Comparison of ENCODE assay signal across 17 cellular contexts in the genomic region with DNA sequence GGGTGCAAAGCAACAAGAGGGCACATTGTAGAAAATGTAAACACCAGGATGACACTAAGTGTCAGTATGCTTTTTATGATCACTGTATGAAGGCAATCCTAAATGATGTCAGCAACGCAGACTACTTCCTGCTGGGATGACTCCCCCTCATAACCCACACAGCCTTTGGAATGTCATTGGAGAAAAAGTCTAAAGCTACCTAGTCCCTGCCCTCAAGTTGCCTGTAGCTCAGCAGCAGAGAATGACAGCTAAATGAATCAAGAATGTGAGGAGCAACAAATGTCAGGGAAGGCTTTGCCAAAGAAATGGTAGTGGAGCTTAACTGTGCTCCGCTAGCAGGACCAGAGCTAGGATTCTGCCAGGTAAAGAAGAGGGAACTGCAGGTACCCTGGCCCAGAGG.
DNase-seq lines count a peak whose midpoint lies in the region; ATAC-seq and TF ChIP-seq lines count a peak whose summit lies in the region.
"Had no signal": no experiment of that assay in that cellular context is flagged by ENCODE, and none has a peak within 500 bp of the region (broad histone marks: within the 10 kb centered on the region; RNA-seq: fewer than 3 reads in every experiment).

No MANE protein-coding gene starts in this region.

- H3K4me1 ChIP-seq in psoas muscle (peaks cover 11% of the 10 kb centered on the region), left ventricle myocardium inferior (peaks cover 13% of the 10 kb centered on the region)

- intact Hi-C loops in psoas muscle (cut with DNase I) (no loop called here), left ventricle myocardium inferior (cut with micrococcal nuclease) (no loop called here)

- DNase-seq in ELR (ENCODE audit: low read depth) = peak; percentile 86
- peak; percentile 46 for DNase-seq in RPMI7951 (ENCODE audit: low read depth)
- DNase-seq in fibroblast of pulmonary artery (ENCODE audit: low read depth) = peak; percentile 77
- DNase-seq in psoas muscle = no peak
- DNase-seq in NK-92 (lab: John Stamatoyannopoulos, UW; ENCODE audit: unreplicated experiment) = no peak
- no peak for DNase-seq in NCI-H1417 treated with DMSO at 0.1 percent for 48 hours (lab: John Stamatoyannopoulos, UW)
- DNase-seq in left ventricle myocardium inferior = no peak
- no peak for DNase-seq in stimulated activated CD4-positive, alpha-beta T cell treated with anti-CD3 and anti-CD28 coated beads, Interleukin-2, amount 100 ng/mL, for 24 hours
- DNase-seq: DND-41; MG63; NCI-H1436; NCI-H2171 treated with DMSO at 0.1 percent for 48 hours; NCI-H526 treated with DMSO at 0.1 percent for 48 hours; Right ventricle myocardium superior; stimulated activated CD4-positive, alpha-beta T cell treated with anti-CD3 and anti-CD28 coated beads, Interleukin-4, amount 100 ng/mL, for 24 hours; stomach had no signal

- TF ChIP-seq CTCF in fibroblast of pulmonary artery (IDR thresholded peaks at IDR 0.05; ENCODE audit: low read length, missing control alignments) = no peak
- no peak for TF ChIP-seq CTCF in psoas muscle (IDR thresholded peaks at IDR 0.05)
- TF ChIP-seq CTCF in left ventricle myocardium inferior (IDR thresholded peaks at IDR 0.05; ENCODE audit: borderline replicate concordance) = no peak

- H3K27ac ChIP-seq in psoas muscle (no peak overlapping the region), left ventricle myocardium inferior (replicated peaks) (no peak overlapping the region)
- H3K27ac ChIP-seq: stomach had no signal

- no peaks in the 10 kb centered on the region for H3K9me3 ChIP-seq in psoas muscle
- H3K9me3 ChIP-seq in left ventricle myocardium inferior (replicated peaks) = no peaks in the 10 kb centered on the region
- H3K9me3 ChIP-seq: MG63, stomach had no signal

- no peaks in the 10 kb centered on the region for H3K36me3 ChIP-seq in psoas muscle (ENCODE audit: insufficient read depth in 1 of 2, low read depth in 1 of 2)
- no peaks in the 10 kb centered on the region for H3K36me3 ChIP-seq in left ventricle myocardium inferior
- H3K36me3 ChIP-seq: MG63, stomach had no signal

- no peaks in the 10 kb centered on the region for H3K27me3 ChIP-seq in psoas muscle (ENCODE audit: insufficient read depth in 3 of 3, low read length in 2 of 3)
- H3K27me3 ChIP-seq in left ventricle myocardium inferior (ENCODE audit: low read depth) = no peaks in the 10 kb centered on the region
- H3K27me3 ChIP-seq: MG63, stomach had no signal

- ATAC-seq in psoas muscle = peak in 3 of 4 donors; percentile 22 to 64 (median 60)
- ATAC-seq: natural killer cell treated with Interleukin-12 subunit alpha and Interleukin-12 subunit beta and Interleukin-15 and Interleukin-18, amount 100 ng/mL, for 72 hours had no signal

- 50 to 58% (median 54%) methylated on average over 2 of the region's 2 CpGs for WGBS in psoas muscle, 3 donors

- no peak overlapping the region for H3K4me3 ChIP-seq in fibroblast of pulmonary artery (replicated peaks; ENCODE audit: low read depth, low read length)
- H3K4me3 ChIP-seq in psoas muscle = no peak overlapping the region
- no peak overlapping the region for H3K4me3 ChIP-seq in left ventricle myocardium inferior
- H3K4me3 ChIP-seq: MG63, stomach had no signal

Comparison
In these comparisons a context has a peak if more than half of its experiments do, and no peak if none do; other contexts are left out.
1. DNase-seq: peak in ELR (single experiment), RPMI7951 (single experiment) and fibroblast of pulmonary artery (single experiment); none in psoas muscle (0 of 2), NK-92 (single experiment), NCI-H1417 treated with DMSO at 0.1 percent for 48 hours (single experiment), left ventricle myocardium inferior (single experiment) and stimulated activated CD4-positive, alpha-beta T cell treated with anti-CD3 and anti-CD28 coated beads, Interleukin-2, amount 100 ng/mL, for 24 hours (0 of 2).